31 cellular contexts compared by ENCODE assay signal in genomic region chr19:1483979-1484428, GRCh38. TPM values are rescaled to one million over a fixed set of nuclear protein-coding genes. Genes with fewer than 3 reads are reported as not detected.
"Had no signal": no experiment of that assay in that cellular context is flagged by ENCODE, and none has a peak within 500 bp of the region (broad histone marks: within the 10 kb centered on the region; RNA-seq: fewer than 3 reads in every experiment).

No MANE protein-coding gene starts in this region.

- H3K4me3 ChIP-seq: adrenal gland, body of pancreas, breast epithelium had no signal

- ATAC-seq: activated CD8-positive, alpha-beta T cell treated with anti-CD3 and anti-CD28 coated beads for 36 hours; activated naive CD4-positive, alpha-beta T cell treated with anti-CD3 and anti-CD28 coated beads, Interleukin-2, amount 50 U/mL, for 72 hours; activated T-cell treated with anti-CD3 and anti-CD28 coated beads, Interleukin-2, amount 50 U/mL, for 4 hours; activated T-cell treated with anti-CD3 and anti-CD28 coated beads, Interleukin-2, amount 50 U/mL, for 72 hours; activated T-helper 17 cell treated with anti-CD3 and anti-CD28 coated beads, Interleukin-2, amount 50 U/mL, for 72 hours; body of pancreas had no signal

- H3K36me3 ChIP-seq: adrenal gland, brain microvascular endothelial cell, breast epithelium had no signal

- H3K9me3 ChIP-seq: adrenal gland, body of pancreas, breast epithelium had no signal

- H3K27ac ChIP-seq: adrenal gland, body of pancreas, brain microvascular endothelial cell, breast epithelium, VCaP had no signal

- FAIRE-seq: astrocyte, TTC549 had no signal

- H3K27me3 ChIP-seq: adrenal gland, body of pancreas, brain microvascular endothelial cell, breast epithelium had no signal

- H3K4me1 ChIP-seq: breast epithelium had no signal

- DNase-seq: activated B cell treated with CpG ODN at 0.5 μM for 24 hours; activated CD4-positive, alpha-beta memory T cell treated with anti-CD3 and anti-CD28 coated beads for 36 hours; activated CD4-positive, alpha-beta T cell treated with anti-CD3 and anti-CD28 coated beads for 4 hours; activated CD4-positive, alpha-beta T cell treated with anti-CD3 and anti-CD28 coated beads, Interleukin-2, amount 10 ng/mL, durations not matched to agents 24 days and 14 days; activated CD4-positive, alpha-beta T cell treated with anti-CD3 and anti-CD28 coated beads, Interleukin-2, amount 50 U/mL, for 1 hour; activated CD4-positive, alpha-beta T cell treated with anti-CD3 and anti-CD28 coated beads, Interleukin-2, amount 50 U/mL, for 4 hours; activated CD4-positive, CD25-positive, alpha-beta regulatory T cell treated with anti-CD3 and anti-CD28 coated beads, Interleukin-2, amount 50 U/mL, for 72 hours; activated CD8-positive, alpha-beta T cell treated with anti-CD3 and anti-CD28 coated beads for 36 hours; activated effector memory CD4-positive, alpha-beta T cell treated with anti-CD3 and anti-CD28 coated beads, Interleukin-2, amount 50 U/mL, for 16 hours; activated gamma-delta T cell treated with Interleukin-2 at 50 U/mL for 16 hours; activated naive CD4-positive, alpha-beta T cell; activated naive CD4-positive, alpha-beta T cell treated with anti-CD3 and anti-CD28 coated beads for 36 hours; activated naive CD8-positive, alpha-beta T cell treated with anti-CD3 and anti-CD28 coated beads for 36 hours; activated T-cell treated with anti-CD3 and anti-CD28 coated beads for 4 hours; activated T-cell treated with anti-CD3 and anti-CD28 coated beads, Interleukin-2, amount 50 U/mL, for 1 hour; activated T-cell treated with anti-CD3 and anti-CD28 coated beads, Interleukin-2, amount 50 U/mL, for 4 hours; activated T-cell treated with anti-CD3 and anti-CD28 coated beads, Interleukin-2, amount 50 U/mL, for 72 hours; amniotic stem cell; aorta; body of pancreas; brain microvascular endothelial cell; central memory CD4-positive, alpha-beta T cell; T-helper 2 cell; T-helper 9 cell had no signal

RNA-seq across cellular contexts. Expression of gene ADAMTSL5, which starts 28.8 kb away (rescaled TPM):
- total RNA-seq: activated B cell treated with CpG ODN at 0.5 μM for 24 hours had no signal
